In the genomic region with DNA sequence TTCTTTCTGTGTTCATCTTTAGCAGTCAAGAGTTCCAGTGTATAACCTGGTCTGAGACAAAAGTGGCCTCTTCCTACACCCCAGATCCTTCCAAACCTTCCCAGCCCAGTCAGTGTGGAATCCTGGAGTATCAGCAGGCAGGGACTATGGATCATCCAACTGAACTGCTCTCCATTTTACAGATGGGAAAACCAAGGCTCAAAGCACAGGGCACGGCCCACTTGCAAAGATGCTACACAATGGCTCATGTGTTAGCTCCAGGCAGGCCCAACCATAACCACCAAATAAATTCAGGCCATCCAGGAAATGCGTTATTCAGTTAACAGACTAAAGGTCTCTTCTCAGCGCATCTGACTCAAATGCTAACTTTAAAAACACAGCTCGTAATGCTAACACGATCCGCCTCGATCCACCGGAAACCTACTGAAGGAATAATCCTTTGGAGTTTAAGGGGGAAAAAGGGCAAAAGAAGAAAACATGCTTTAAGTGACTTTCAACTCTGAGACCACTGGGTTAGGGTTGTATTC, we compare ENCODE assay signal across 21 cellular contexts. TPM values are rescaled to one million over a fixed set of nuclear protein-coding genes. Genes with fewer than 3 reads are reported as not detected.
DNase-seq lines count a peak whose midpoint lies in the region; ATAC-seq and TF ChIP-seq lines count a peak whose summit lies in the region.
"Had no signal": no experiment of that assay in that cellular context is flagged by ENCODE, and none has a peak within 500 bp of the region (broad histone marks: within the 10 kb centered on the region; RNA-seq: fewer than 3 reads in every experiment).

No MANE protein-coding gene starts in this region.

- H3F3A ChIP-seq in SK-N-SH (replicated peaks; ENCODE audit: insufficient read depth), result peaks cover 30% of the 10 kb centered on the region

- 92% methylated on average over 8 of the region's 8 CpGs for WGBS in SK-N-SH (ENCODE audit: low lambda C conversion rate)
- WGBS in hepatocyte (ENCODE audit: low lambda C conversion rate, missing lambda C conversion rate), result 68% methylated on average over 8 of the region's 8 CpGs

- H3K9me2 ChIP-seq in SK-N-SH (no peaks in the 10 kb centered on the region), hepatocyte (replicated peaks; ENCODE audit: insufficient read depth) (no peaks in the 10 kb centered on the region)

- H2AFZ ChIP-seq in SK-N-SH (ENCODE audit: low read depth) (peak overlapping the region; percentile 18), hepatocyte (no peak overlapping the region)

- TF ChIP-seq EP300 in SK-N-SH (IDR thresholded peaks at IDR 0.05; ENCODE audit: borderline replicate concordance in 1 of 2, low read depth in 1 of 2, low read length in 1 of 2), result no peak

- POLR2A ChIA-PET in SK-N-SH (lab: Yijun Ruan, JAX), result no interaction called here

- no peak for DNase-seq in SK-N-SH
- DNase-seq in amniotic epithelial cell (ENCODE audit: low read depth), result peak; percentile 9
- DNase-seq in hepatocyte (ENCODE audit: low spot score), result no peak
- DNase-seq in stromal cell of bone marrow (ENCODE audit: low read depth), result peak; percentile 56
- no peak for DNase-seq in NCI-H82 treated with DMSO at 0.1 percent for 48 hours (lab: John Stamatoyannopoulos, UW; ENCODE audit: unreplicated experiment)
- DNase-seq in NCI-H748 treated with DMSO at 0.1 percent for 48 hours (lab: John Stamatoyannopoulos, UW), result no peak
- no peak for DNase-seq in posterior vena cava (ENCODE audit: low spot score)
- DNase-seq: activated CD4-positive, alpha-beta T cell treated with anti-CD3 and anti-CD28 coated beads for 36 hours; activated gamma-delta T cell; anterior cingulate cortex; CD4-positive, CD25-positive, alpha-beta regulatory T cell; cortex of kidney; EL; erythroblast; kidney glomerular epithelial cell; NCI-H146; NCI-H345 had no signal

- H3K4me2 ChIP-seq in SK-N-SH (peak overlapping the region; percentile 45), hepatocyte (peak overlapping the region; percentile 31)

- no peaks in the 10 kb centered on the region for H4K20me1 ChIP-seq in SK-N-SH (ENCODE audit: insufficient read depth)
- no peaks in the 10 kb centered on the region for H4K20me1 ChIP-seq in hepatocyte (ENCODE audit: insufficient read depth, poor library complexity, severe bottlenecking)

- intact Hi-C loops in posterior vena cava (cut with DNase I), result no loop called here

- TF ChIP-seq CTCF in SK-N-SH (IDR thresholded peaks at IDR 0.05), result no peak
- TF ChIP-seq CTCF in hepatocyte (IDR thresholded peaks at IDR 0.05; ENCODE audit: poor library complexity), result no peak

- H3K9ac ChIP-seq in SK-N-SH, result peak overlapping the region; percentile 61; the same call in 1 of the 2 replicates
- H3K9ac ChIP-seq: KMS-11 had no signal

- TF ChIP-seq RAD21 in SK-N-SH (IDR thresholded peaks at IDR 0.05; ENCODE audit: low read length), result no peak

- H3K36me3 ChIP-seq in SK-N-SH (replicated peaks in 1 of 2; ENCODE audit: control insufficient read depth in 1 of 2, insufficient read depth in 2 of 2, low read length in 1 of 2) (no peaks in the 10 kb centered on the region), hepatocyte (replicated peaks; ENCODE audit: insufficient read depth, low read depth) (no peaks in the 10 kb centered on the region)

- H3K27me3 ChIP-seq in SK-N-SH (ENCODE audit: insufficient read depth), result no peaks in the 10 kb centered on the region
- H3K27me3 ChIP-seq in hepatocyte, result peaks cover 32% of the 10 kb centered on the region

- H3K9me3 ChIP-seq in SK-N-SH (no peaks in the 10 kb centered on the region), hepatocyte (ENCODE audit: low read depth) (no peaks in the 10 kb centered on the region)

- H3K4me3 ChIP-seq in SK-N-SH (ENCODE audit: low read depth in 2 of 2, low read length in 1 of 2), result no peak overlapping the region
- no peak overlapping the region for H3K4me3 ChIP-seq in hepatocyte
- H3K4me3 ChIP-seq: skin epidermis had no signal

- CTCF ChIA-PET in SK-N-SH (lab: Yijun Ruan, JAX), result interaction anchor here (2.1 kb wide), 1 partner anchor 11 kb away, joined by 5 read pairs; no protein-coding TSS in a partner anchor

- H3K79me2 ChIP-seq in SK-N-SH (ENCODE audit: insufficient read depth), result no peaks in the 10 kb centered on the region
- H3K79me2 ChIP-seq in hepatocyte, result no peaks in the 10 kb centered on the region

- no peak for ATAC-seq in SK-N-SH treated with all-trans-retinoic acid at 6 μM for 48 hours
- ATAC-seq: activated CD4-positive, alpha-beta T cell treated with anti-CD3 and anti-CD28 coated beads for 36 hours had no signal

- H3K4me1 ChIP-seq in SK-N-SH (ENCODE audit: control insufficient read depth in 1 of 2, insufficient read depth in 2 of 2, low read depth in 1 of 2, low read length in 1 of 2) (peaks cover 0 to 34% of the 10 kb centered on the region in 2 experiments; a peak in 2 of 4 replicates), hepatocyte (ENCODE audit: insufficient read depth) (peaks cover 21% of the 10 kb centered on the region)

- peak overlapping the region in 1 of 2 experiments; percentile 91; a peak in 2 of 4 replicates for H3K27ac ChIP-seq in SK-N-SH (ENCODE audit: low read depth in 2 of 2, low read length in 1 of 2)
- peak overlapping the region; percentile 10 for H3K27ac ChIP-seq in hepatocyte
- H3K27ac ChIP-seq: 22Rv1, KMS-11 had no signal

TF ChIP-seq in SK-N-SH, 30 proteins besides CTCF, POLR2A, EP300 and RAD21 (continues in another document):
- TF ChIP-seq JUND (IDR thresholded peaks at IDR 0.05), result no peak
- no peak for TF ChIP-seq IRF3 (IDR thresholded peaks at IDR 0.05; ENCODE audit: low read depth, low read length)
- no peak for TF ChIP-seq CHD2 (IDR thresholded peaks at IDR 0.05; ENCODE audit: low read length, partially characterized antibody)
- no peak for TF ChIP-seq RCOR1 (IDR thresholded peaks at IDR 0.05; ENCODE audit: low read length)
- TF ChIP-seq POLR2AphosphoS5 (IDR thresholded peaks at IDR 0.05; ENCODE audit: low read depth, low read length), result no peak
- no peak for TF ChIP-seq YY1 (IDR thresholded peaks at IDR 0.05; ENCODE audit: low read depth)
- no peak for TF ChIP-seq GABPA (IDR thresholded peaks at IDR 0.05; ENCODE audit: low read depth)

TF ChIP-seq in SK-N-SH treated with all-trans-retinoic acid at 6 μM for 48 hours, 23 proteins besides CTCF, POLR2A, EP300 and RAD21:
- TF ChIP-seq BACH2 (CRISPR knock-in tag; IDR thresholded peaks at IDR 0.05; ENCODE audit: borderline replicate concordance) (no peak), OSR1 (CRISPR knock-in tag; IDR thresholded peaks at IDR 0.05) (no peak), ISL1 (CRISPR knock-in tag; IDR thresholded peaks at IDR 0.05) (no peak), ARNTL (CRISPR knock-in tag; IDR thresholded peaks at IDR 0.05; ENCODE audit: borderline replicate concordance, low read depth) (no peak), ZNF8 (CRISPR knock-in tag; IDR thresholded peaks at IDR 0.05) (no peak), ZFP3 (CRISPR knock-in tag; IDR thresholded peaks at IDR 0.05) (no peak), GLIS3 (CRISPR knock-in tag; IDR thresholded peaks at IDR 0.05) (no peak), TCF4 (CRISPR knock-in tag; IDR thresholded peaks at IDR 0.05; ENCODE audit: borderline replicate concordance) (no peak), CREB5 (CRISPR knock-in tag; IDR thresholded peaks at IDR 0.05; ENCODE audit: low read depth) (no peak), TOX (CRISPR knock-in tag; IDR thresholded peaks at IDR 0.05; ENCODE audit: borderline replicate concordance) (no peak)
- TF ChIP-seq, protein P1, sequence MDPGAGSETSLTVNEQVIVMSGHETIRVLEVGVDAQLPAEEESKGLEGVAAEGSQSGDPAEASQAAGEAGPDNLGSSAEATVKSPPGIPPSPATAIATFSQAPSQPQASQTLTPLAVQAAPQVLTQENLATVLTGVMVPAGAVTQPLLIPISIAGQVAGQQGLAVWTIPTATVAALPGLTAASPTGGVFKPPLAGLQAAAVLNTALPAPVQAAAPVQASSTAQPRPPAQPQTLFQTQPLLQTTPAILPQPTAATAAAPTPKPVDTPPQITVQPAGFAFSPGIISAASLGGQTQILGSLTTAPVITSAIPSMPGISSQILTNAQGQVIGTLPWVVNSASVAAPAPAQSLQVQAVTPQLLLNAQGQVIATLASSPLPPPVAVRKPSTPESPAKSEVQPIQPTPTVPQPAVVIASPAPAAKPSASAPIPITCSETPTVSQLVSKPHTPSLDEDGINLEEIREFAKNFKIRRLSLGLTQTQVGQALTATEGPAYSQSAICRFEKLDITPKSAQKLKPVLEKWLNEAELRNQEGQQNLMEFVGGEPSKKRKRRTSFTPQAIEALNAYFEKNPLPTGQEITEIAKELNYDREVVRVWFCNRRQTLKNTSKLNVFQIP (CRISPR knock-in tag; IDR thresholded peaks at IDR 0.05; ENCODE audit: borderline replicate concordance, low read depth), result no peak
- TF ChIP-seq, protein P2, sequence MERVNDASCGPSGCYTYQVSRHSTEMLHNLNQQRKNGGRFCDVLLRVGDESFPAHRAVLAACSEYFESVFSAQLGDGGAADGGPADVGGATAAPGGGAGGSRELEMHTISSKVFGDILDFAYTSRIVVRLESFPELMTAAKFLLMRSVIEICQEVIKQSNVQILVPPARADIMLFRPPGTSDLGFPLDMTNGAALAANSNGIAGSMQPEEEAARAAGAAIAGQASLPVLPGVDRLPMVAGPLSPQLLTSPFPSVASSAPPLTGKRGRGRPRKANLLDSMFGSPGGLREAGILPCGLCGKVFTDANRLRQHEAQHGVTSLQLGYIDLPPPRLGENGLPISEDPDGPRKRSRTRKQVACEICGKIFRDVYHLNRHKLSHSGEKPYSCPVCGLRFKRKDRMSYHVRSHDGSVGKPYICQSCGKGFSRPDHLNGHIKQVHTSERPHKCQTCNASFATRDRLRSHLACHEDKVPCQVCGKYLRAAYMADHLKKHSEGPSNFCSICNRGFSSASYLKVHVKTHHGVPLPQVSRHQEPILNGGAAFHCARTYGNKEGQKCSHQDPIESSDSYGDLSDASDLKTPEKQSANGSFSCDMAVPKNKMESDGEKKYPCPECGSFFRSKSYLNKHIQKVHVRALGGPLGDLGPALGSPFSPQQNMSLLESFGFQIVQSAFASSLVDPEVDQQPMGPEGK (CRISPR knock-in tag; IDR thresholded peaks at IDR 0.05; ENCODE audit: borderline replicate concordance), result no peak

RNA-seq across cellular contexts. Expression of gene GLIS1, which starts 7.1 kb away (rescaled TPM):
- 0.05 and 0.13 TPM in 2 replicates for polyA plus RNA-seq in SK-N-SH (2012; rRNA removed)
- 0.06 and 0.09 TPM in 2 replicates for polyA plus RNA-seq in SK-N-SH (2012; cell fraction: cytosol; rRNA removed)
- polyA plus RNA-seq in SK-N-SH (2012; cell fraction: nucleus; rRNA removed), result 0.15 and 0.25 TPM in 2 replicates
- 0.13 and 0.32 TPM in 2 replicates for total RNA-seq in hepatocyte
- 1.3 and 1.5 TPM in 2 replicates for polyA plus RNA-seq in hepatocyte
- 1 to 10 TPM in 1 of 2 donors, under 1 TPM in 1; 0.74 to 1.7 TPM for total RNA-seq in posterior vena cava
- total RNA-seq: activated CD4-positive, alpha-beta T cell treated with anti-CD3 and anti-CD28 coated beads for 36 hours; CD4-positive, CD25-positive, alpha-beta regulatory T cell had no signal
- polyA plus RNA-seq: CD4-positive, CD25-positive, alpha-beta regulatory T cell had no signal

Comparison
In these comparisons a context has a peak if more than half of its experiments do, and no peak if none do; other contexts are left out.
1. DNase-seq: peak in amniotic epithelial cell (single experiment) and stromal cell of bone marrow (single experiment); none in SK-N-SH (single experiment), hepatocyte (single experiment), NCI-H82 treated with DMSO at 0.1 percent for 48 hours (single experiment), NCI-H748 treated with DMSO at 0.1 percent for 48 hours (single experiment) and posterior vena cava (single experiment).